In genomic region chrX:68186552-68187262, GRCh38 we compare ENCODE assay signal across 13 cellular contexts.
A peak's percentile ranks its signal among the peaks of the same experiment; 100 is the strongest.
DNase-seq lines count a peak whose midpoint lies in the region; ATAC-seq, FAIRE-seq and TF ChIP-seq lines count a peak whose summit lies in the region.
"Had no signal": no experiment of that assay in that cellular context is flagged by ENCODE, and none has a peak within 500 bp of the region (broad histone marks: within the 10 kb centered on the region; RNA-seq: fewer than 3 reads in every experiment).

No MANE protein-coding gene starts in this region.

- H2BK120ac ChIP-seq in mesenchymal stem cell (ENCODE audit: low read depth, low read length): no peak overlapping the region

- no peak for TF ChIP-seq CTCF in K562 (IDR thresholded peaks at IDR 0.05 in 2 of 3, conservative IDR thresholded peaks at IDR 0.05 in 1 of 3; ENCODE audit: insufficient read depth in 2 of 3, low read depth in 1 of 3, low read length in 3 of 3)

- CTCF ChIA-PET in K562 (lab: Yijun Ruan, JAX; ENCODE audit: low intra/inter-chr PET ratio): no interaction called here

- H3K9me1 ChIP-seq in K562 (ENCODE audit: control insufficient read depth, insufficient read depth, low read length): no peaks in the 10 kb centered on the region

- no peak overlapping the region for H2AFZ ChIP-seq in GM23248
- no peak overlapping the region for H2AFZ ChIP-seq in K562 (ENCODE audit: low read depth, low read length)
- H2AFZ ChIP-seq in mesenchymal stem cell (ENCODE audit: low read depth, low read length): no peak overlapping the region

- peak; percentile 38; the same call in 1 of the 2 replicates for TF ChIP-seq EP300 in K562 (IDR thresholded peaks at IDR 0.05; ENCODE audit: low read length)

- no peaks in the 10 kb centered on the region for H3K79me2 ChIP-seq in GM23248 (ENCODE audit: insufficient read depth)
- no peaks in the 10 kb centered on the region for H3K79me2 ChIP-seq in K562 (ENCODE audit: control insufficient read depth, insufficient read depth, low read length)

- no peak for ATAC-seq in K562
- ATAC-seq in left ventricle myocardium superior: no peak
- no peak for ATAC-seq in GM19324 (IDR thresholded peaks at IDR 0.05; ENCODE audit: low FRiP score, unreplicated experiment)

- peaks cover 17% of the 10 kb centered on the region; the same call in 1 of the 2 replicates for H3K4me1 ChIP-seq in GM23248 (ENCODE audit: insufficient read depth)
- peaks cover 0 to 10% of the 10 kb centered on the region in 2 experiments; a peak in 1 of 5 replicates for H3K4me1 ChIP-seq in K562 (replicated peaks in 1 of 2; ENCODE audit: control insufficient read depth in 2 of 2, insufficient read depth in 2 of 2, low read length in 2 of 2)
- no peaks in the 10 kb centered on the region for H3K4me1 ChIP-seq in mesenchymal stem cell (ENCODE audit: control insufficient read depth, insufficient read depth, low read depth, low read length)
- H3K4me1 ChIP-seq: ascending aorta had no signal

- no peak overlapping the region for H2BK15ac ChIP-seq in mesenchymal stem cell (ENCODE audit: low read depth, poor library complexity, severe bottlenecking)

- WGBS in GM23248 (ENCODE audit: low coverage in 1 of 2, low lambda C conversion rate in 2 of 2, missing lambda C conversion rate in 2 of 2), 2 experiments: 26 to 28% methylated on average over 2 of the region's 2 CpGs
- 5% methylated on average over 2 of the region's 2 CpGs for WGBS in K562 (ENCODE audit: insufficient coverage, low coverage, missing lambda C conversion rate)
- WGBS in mesenchymal stem cell: no CpG with 5 or more reads among the region's 2 CpGs

- H3K4ac ChIP-seq in mesenchymal stem cell (ENCODE audit: low read depth in 1 of 2, low read length in 2 of 2): no peak overlapping the region

- H3K4me2 ChIP-seq in GM23248 (ENCODE audit: unreplicated experiment) (no peak overlapping the region), K562 (ENCODE audit: insufficient read depth, low read length) (no peak overlapping the region), mesenchymal stem cell (ENCODE audit: low read length, poor library complexity, severe bottlenecking) (no peak overlapping the region)

- DNase-seq in GM23248 (peak; percentile 30), NOMO-1 treated with dmso at 0.1 percent for 144 hours (lab: John Stamatoyannopoulos, UW; ENCODE audit: unreplicated experiment) (peak; percentile 4), K562 (ENCODE audit: extremely low read depth in 1 of 4, low spot score in 3 of 4) (peak in 1 of 4 experiments; percentile 35), mesenchymal stem cell (peak; percentile 13), DMS 273 (lab: John Stamatoyannopoulos, UW; ENCODE audit: unreplicated experiment) (no peak), NCI-H1048 (lab: John Stamatoyannopoulos, UW) (no peak), left ventricle myocardium superior (no peak)
- DNase-seq: activated CD8-positive, alpha-beta memory T cell treated with anti-CD3 and anti-CD28 coated beads, Interleukin-2, amount 50 U/mL, for 48 hours; CD4-positive, alpha-beta memory T cell; NCI-H2029 treated with DMSO at 0.1 percent for 48 hours; retina had no signal

- no peaks in the 10 kb centered on the region for H3F3A ChIP-seq in GM23248 (ENCODE audit: insufficient read depth)

- H3K27me3 ChIP-seq in GM23248 (replicated peaks; ENCODE audit: insufficient read depth) (no peaks in the 10 kb centered on the region), K562 (ENCODE audit: control insufficient read depth in 2 of 2, insufficient read depth in 2 of 2, low read length in 2 of 2) (no peaks in the 10 kb centered on the region), mesenchymal stem cell (ENCODE audit: control insufficient read depth in 1 of 2, insufficient read depth in 1 of 2, low read length in 2 of 2) (peaks cover 0 to 40% of the 10 kb centered on the region in 2 experiments)
- H3K27me3 ChIP-seq: ascending aorta had no signal

- no peaks in the 10 kb centered on the region for H3K9me2 ChIP-seq in GM23248 (ENCODE audit: insufficient read depth)

- TF ChIP-seq RAD21 in K562 (CRISPR knock-in tag; conservative IDR thresholded peaks at IDR 0.05 in 1 of 2, IDR thresholded peaks at IDR 0.05 in 1 of 2): no peak

- H2AK5ac ChIP-seq in mesenchymal stem cell (ENCODE audit: low read length, severe bottlenecking): no peak overlapping the region

- H3K36me3 ChIP-seq in GM23248 (ENCODE audit: low read depth): no peaks in the 10 kb centered on the region
- H3K36me3 ChIP-seq in K562 (ENCODE audit: control insufficient read depth, insufficient read depth, low read length): no peaks in the 10 kb centered on the region
- no peaks in the 10 kb centered on the region for H3K36me3 ChIP-seq in mesenchymal stem cell (ENCODE audit: control insufficient read depth in 1 of 2, insufficient read depth in 2 of 2, low read depth in 1 of 2, low read length in 2 of 2)
- H3K36me3 ChIP-seq: ascending aorta had no signal

- no peak overlapping the region for H2BK5ac ChIP-seq in mesenchymal stem cell (ENCODE audit: low read depth, low read length, poor library complexity, severe bottlenecking)

- no peak overlapping the region for H4K91ac ChIP-seq in mesenchymal stem cell (ENCODE audit: low read length)

- no peak overlapping the region for H3K14ac ChIP-seq in mesenchymal stem cell (ENCODE audit: low read length in 2 of 2)

- in situ Hi-C loops in GM23248 (cut with MboI) (loop anchor here (25.0 kb wide), 1 partner anchor 526 kb away; no protein-coding TSS in a partner anchor), K562 (cut with MboI) (loop anchor here (25.0 kb wide), 2 partner anchors 626 to 1101 kb away; no protein-coding TSS in a partner anchor)

- no TSS peak for BruUV-seq in K562 (replicated peaks; lab: Mats Ljungman, UMichigan)

- no peak overlapping the region for H3K18ac ChIP-seq in mesenchymal stem cell (ENCODE audit: low read depth in 1 of 2, low read length in 2 of 2)

- no peaks in the 10 kb centered on the region for H3K79me1 ChIP-seq in mesenchymal stem cell (replicated peaks; ENCODE audit: low read length, poor library complexity, severe bottlenecking)

- H3K27ac ChIP-seq in GM23248 (no peak overlapping the region), K562 (ENCODE audit: extremely low read depth, low read depth, low read length) (no peak overlapping the region), mesenchymal stem cell (ENCODE audit: low read length, poor library complexity, severe bottlenecking) (no peak overlapping the region)
- H3K27ac ChIP-seq: ascending aorta had no signal

- no peaks in the 10 kb centered on the region for H4K20me1 ChIP-seq in GM23248 (ENCODE audit: insufficient read depth)
- no peaks in the 10 kb centered on the region for H4K20me1 ChIP-seq in K562 (replicated peaks; ENCODE audit: control insufficient read depth, insufficient read depth, low read length)

- intact Hi-C loops in K562 (cut with micrococcal nuclease) (loop anchor here (10.0 kb wide), 1 partner anchor 508 kb away; no protein-coding TSS in a partner anchor), left ventricle myocardium superior (cut with micrococcal nuclease) (no loop called here)

- no peak for FAIRE-seq in K562 (lab: Jason Lieb, UNC)

- H2BK12ac ChIP-seq in mesenchymal stem cell (ENCODE audit: low read length in 2 of 2): no peak overlapping the region

- H3K4me3 ChIP-seq in GM23248 (no peak overlapping the region), K562 (no peak overlapping the region), mesenchymal stem cell (ENCODE audit: insufficient read depth in 1 of 2, low read depth in 1 of 2, low read length in 2 of 2) (no peak overlapping the region)
- H3K4me3 ChIP-seq: ascending aorta had no signal

- no peak for TF ChIP-seq POLR2A in K562 (conservative IDR thresholded peaks at IDR 0.05)

- H4K8ac ChIP-seq in mesenchymal stem cell (ENCODE audit: low read length): no peak overlapping the region

- POLR2A ChIA-PET in K562 (lab: Yijun Ruan, JAX): no interaction called here

- no peak overlapping the region for H3K23ac ChIP-seq in mesenchymal stem cell (ENCODE audit: low read length in 2 of 2)

- H3K9ac ChIP-seq in GM23248: no peak overlapping the region
- no peak overlapping the region for H3K9ac ChIP-seq in K562 (ENCODE audit: insufficient read depth in 1 of 2, low read depth in 2 of 2, low read length in 2 of 2)
- no peak overlapping the region for H3K9ac ChIP-seq in mesenchymal stem cell (ENCODE audit: low read length)

- H3K9me3 ChIP-seq in GM23248 (ENCODE audit: low read depth) (no peaks in the 10 kb centered on the region), K562 (replicated peaks; ENCODE audit: control insufficient read depth, insufficient read depth, low read depth, low read length) (no peaks in the 10 kb centered on the region), mesenchymal stem cell (ENCODE audit: control insufficient read depth, low read length) (no peaks in the 10 kb centered on the region)
- H3K9me3 ChIP-seq: ascending aorta had no signal

TF ChIP-seq in K562, 482 proteins besides CTCF, POLR2A, EP300 and RAD21 (continues in another document):
- TF ChIP-seq USF2 (CRISPR knock-in tag; IDR thresholded peaks at IDR 0.05) (no peak), TEAD4 (IDR thresholded peaks at IDR 0.05; ENCODE audit: low read length) (peak; percentile 50; the same call in 1 of the 2 replicates), TEAD4 (CRISPR knock-in tag; IDR thresholded peaks at IDR 0.05; ENCODE audit: borderline replicate concordance) (no peak), ZBED1 (IDR thresholded peaks at IDR 0.05) (no peak), ATF1 (CRISPR knock-in tag; IDR thresholded peaks at IDR 0.05) (no peak), ATF1 (tag; IDR thresholded peaks at IDR 0.05) (peak; percentile 67), COPS2 (conservative IDR thresholded peaks at IDR 0.05) (no peak), SUPT5H (IDR thresholded peaks at IDR 0.05) (no peak), IRF2 (CRISPR knock-in tag; IDR thresholded peaks at IDR 0.05) (no peak), SMARCA5 (IDR thresholded peaks at IDR 0.05) (no peak), PHB (CRISPR knock-in tag; IDR thresholded peaks at IDR 0.05) (no peak), PYGO2 (tag; IDR thresholded peaks at IDR 0.05) (no peak), ETV1 (tag; conservative IDR thresholded peaks at IDR 0.05; ENCODE audit: low read depth) (no peak), KDM1A (IDR thresholded peaks at IDR 0.05) (peak; percentile 68 to 84), SP2 (IDR thresholded peaks at IDR 0.05; ENCODE audit: extremely low read depth, low read depth, low read length, poor library complexity, severe bottlenecking) (no peak)

Comparison
In these comparisons a context has a peak if more than half of its experiments do, and no peak if none do; other contexts are left out.
1. DNase-seq: peak in GM23248 (single experiment), NOMO-1 treated with dmso at 0.1 percent for 144 hours (single experiment) and mesenchymal stem cell (single experiment); none in DMS 273 (single experiment), NCI-H1048 (single experiment) and left ventricle myocardium superior (single experiment).